Comparison of ENCODE assay signal across 1 cellular context in the genomic region with DNA sequence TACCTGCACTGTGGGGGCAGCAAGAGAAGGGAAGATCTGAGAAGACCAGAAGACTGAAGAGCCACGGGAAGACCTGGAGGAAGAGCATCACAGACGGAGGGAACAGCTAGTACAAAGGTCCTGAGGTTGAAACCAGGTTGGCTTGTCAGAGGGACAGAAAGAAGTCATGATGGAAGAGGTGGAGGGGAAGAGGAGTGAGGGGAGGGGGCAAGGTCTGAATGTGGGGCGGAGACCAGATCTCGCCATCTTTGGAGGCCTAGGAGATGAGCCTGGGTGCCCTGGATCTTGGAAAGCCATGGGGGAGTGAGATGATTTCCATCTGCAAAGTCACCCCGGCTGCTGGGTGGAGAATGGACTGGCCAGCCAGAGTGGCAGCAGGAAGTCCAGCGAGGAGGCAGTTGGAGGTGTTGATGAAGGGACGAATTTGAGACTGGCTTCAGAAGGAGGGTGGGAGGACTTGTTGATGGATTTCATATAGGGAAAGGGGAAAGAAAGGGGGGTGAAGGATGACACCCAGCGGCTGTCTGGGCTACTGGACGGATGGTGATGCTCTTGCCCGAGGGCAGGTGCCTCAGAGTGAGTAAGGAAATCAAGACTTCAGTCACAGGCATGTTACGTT.
TF ChIP-seq lines count a peak whose summit lies in the region.

No MANE protein-coding gene starts in this region.

TF ChIP-seq in SK-N-SH, 30 proteins besides CTCF, POLR2A, EP300 and RAD21 (continued from another document):
- TF ChIP-seq, protein P1, sequence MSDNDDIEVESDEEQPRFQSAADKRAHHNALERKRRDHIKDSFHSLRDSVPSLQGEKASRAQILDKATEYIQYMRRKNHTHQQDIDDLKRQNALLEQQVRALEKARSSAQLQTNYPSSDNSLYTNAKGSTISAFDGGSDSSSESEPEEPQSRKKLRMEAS (IDR thresholded peaks at IDR 0.05; ENCODE audit: low read depth): no peak
- TF ChIP-seq RXRA (IDR thresholded peaks at IDR 0.05; ENCODE audit: borderline replicate concordance, low read depth) (no peak), NRF1 (IDR thresholded peaks at IDR 0.05; ENCODE audit: low read depth, low read length) (no peak), YY1 (IDR thresholded peaks at IDR 0.05; ENCODE audit: low read depth) (no peak)
- TF ChIP-seq, protein P2, sequence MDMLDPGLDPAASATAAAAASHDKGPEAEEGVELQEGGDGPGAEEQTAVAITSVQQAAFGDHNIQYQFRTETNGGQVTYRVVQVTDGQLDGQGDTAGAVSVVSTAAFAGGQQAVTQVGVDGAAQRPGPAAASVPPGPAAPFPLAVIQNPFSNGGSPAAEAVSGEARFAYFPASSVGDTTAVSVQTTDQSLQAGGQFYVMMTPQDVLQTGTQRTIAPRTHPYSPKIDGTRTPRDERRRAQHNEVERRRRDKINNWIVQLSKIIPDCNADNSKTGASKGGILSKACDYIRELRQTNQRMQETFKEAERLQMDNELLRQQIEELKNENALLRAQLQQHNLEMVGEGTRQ (IDR thresholded peaks at IDR 0.05; ENCODE audit: borderline replicate concordance, low read depth, low read length): no peak
